Comparison of ENCODE assay signal across 24 cellular contexts in the genomic region with DNA sequence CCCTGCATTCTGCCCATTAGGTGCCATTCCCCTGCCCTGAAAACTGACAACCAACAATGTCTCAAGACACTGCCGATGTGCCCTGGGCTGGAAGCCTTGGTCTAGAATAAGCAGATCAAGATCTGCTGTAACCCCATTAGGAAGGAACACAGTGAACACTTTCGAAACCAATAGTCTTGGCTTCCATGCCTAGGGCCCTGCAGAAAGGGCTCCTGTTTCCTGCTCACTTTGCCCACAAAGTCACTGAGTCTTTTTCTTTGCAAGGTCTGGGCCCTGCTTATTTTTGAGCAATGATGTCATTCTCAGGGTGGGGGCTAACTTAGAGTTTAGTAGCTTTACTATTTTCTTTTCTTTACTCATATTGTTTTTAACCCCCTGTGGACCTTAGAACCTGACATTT.
"Had no signal": no experiment of that assay in that cellular context is flagged by ENCODE, and none has a peak within 500 bp of the region (broad histone marks: within the 10 kb centered on the region; RNA-seq: fewer than 3 reads in every experiment).

No MANE protein-coding gene starts in this region.

- H3K9me3 ChIP-seq: thyroid gland, upper lobe of left lung, vagina had no signal

- H3K4me1 ChIP-seq: foreskin keratinocyte, neural progenitor cell, thyroid gland, vagina had no signal

- H3K4me2 ChIP-seq: neural progenitor cell had no signal

- FAIRE-seq: bronchial epithelial cell had no signal

- H3K27ac Mint-ChIP-seq: activated naive CD4-positive, alpha-beta T cell treated with anti-CD3 and anti-CD28 coated beads, Interleukin-2, amount 50 U/mL, for 72 hours; activated T-cell treated with anti-CD3 and anti-CD28 coated beads, Interleukin-2, amount 50 U/mL, for 72 hours; dendritic cell treated with granulocyte-macrophage colony-stimulating factor and Interleukin-4, amounts not matched to agents 40 ng/mL and 50 ng/mL, for 4 days; endodermal cell; naive thymus-derived CD8-positive, alpha-beta T cell; neural progenitor cell; stimulated activated naive B cell treated with anti-CD40 and anti-IgM and Interleukin-4, amounts not matched to agents 10 μg/mL and 1 μg/mL and 100 μg/mL, for 72 hours had no signal

- H3K36me3 ChIP-seq: heart right ventricle, neural progenitor cell, stomach, thyroid gland, upper lobe of left lung, vagina had no signal

- H3K9ac ChIP-seq: neural progenitor cell had no signal

- H3K36me3 Mint-ChIP-seq: neural progenitor cell; stimulated activated naive B cell treated with anti-CD40 and anti-IgM and Interleukin-4, amounts not matched to agents 10 μg/mL and 1 μg/mL and 100 μg/mL, for 72 hours had no signal

- H3K27ac ChIP-seq: foreskin keratinocyte, heart right ventricle, neural progenitor cell, stomach, thyroid gland, upper lobe of left lung, vagina, VCaP had no signal

- H2AFZ ChIP-seq: neural progenitor cell had no signal

- H3K4me3 ChIP-seq: heart right ventricle, neural progenitor cell, stomach, thyroid gland, upper lobe of left lung, vagina had no signal

- ATAC-seq: activated naive CD4-positive, alpha-beta T cell treated with anti-CD3 and anti-CD28 coated beads, Interleukin-2, amount 50 U/mL, for 72 hours; activated T-cell treated with anti-CD3 and anti-CD28 coated beads, Interleukin-2, amount 50 U/mL, for 72 hours; esophagus mucosa; foreskin keratinocyte; heart right ventricle; naive thymus-derived CD8-positive, alpha-beta T cell; right cardiac atrium; stimulated activated naive B cell treated with anti-CD40 and anti-IgM and Interleukin-4, amounts not matched to agents 10 μg/mL and 1 μg/mL and 100 μg/mL, for 72 hours had no signal

- H3K4me3 Mint-ChIP-seq: activated T-cell treated with anti-CD3 and anti-CD28 coated beads, Interleukin-2, amount 50 U/mL, for 72 hours; central memory CD8-positive, alpha-beta T cell; dendritic cell treated with granulocyte-macrophage colony-stimulating factor and Interleukin-4, amounts not matched to agents 40 ng/mL and 50 ng/mL, for 4 days; endodermal cell; naive thymus-derived CD8-positive, alpha-beta T cell; neural progenitor cell; stimulated activated naive B cell treated with anti-CD40 and anti-IgM and Interleukin-4, amounts not matched to agents 10 μg/mL and 1 μg/mL and 100 μg/mL, for 72 hours had no signal

- H3K4me1 Mint-ChIP-seq: central memory CD8-positive, alpha-beta T cell; neural progenitor cell had no signal

- H3K27me3 Mint-ChIP-seq: central memory CD8-positive, alpha-beta T cell; dendritic cell treated with granulocyte-macrophage colony-stimulating factor and Interleukin-4, amounts not matched to agents 40 ng/mL and 50 ng/mL, for 4 days; stimulated activated naive B cell treated with anti-CD40 and anti-IgM and Interleukin-4, amounts not matched to agents 10 μg/mL and 1 μg/mL and 100 μg/mL, for 72 hours had no signal

- DNase-seq: activated CD4-positive, alpha-beta T cell treated with anti-CD3 and anti-CD28 coated beads, Interleukin-2, amount 50 U/mL, for 1 hour; activated naive CD4-positive, alpha-beta T cell; activated T-cell treated with anti-CD3 and anti-CD28 coated beads for 4 hours; activated T-cell treated with anti-CD3 and anti-CD28 coated beads, Interleukin-2, amount 50 U/mL, for 72 hours; endodermal cell; foreskin keratinocyte; heart right ventricle; naive thymus-derived CD8-positive, alpha-beta T cell; occipital lobe; right cardiac atrium; stimulated activated CD4-positive, alpha-beta T cell treated with anti-CD3 and anti-CD28 coated beads, Interleukin-15, amount 100 ng/mL, for 24 hours; stimulated activated CD4-positive, alpha-beta T cell treated with anti-CD3 and anti-CD28 coated beads, Interleukin-2, amount 100 ng/mL, for 24 hours; stimulated activated naive B cell treated with anti-CD40 and anti-IgM and Interleukin-4, amounts not matched to agents 10 μg/mL and 1 μg/mL and 100 μg/mL, for 72 hours; stomach; thyroid gland; upper lobe of left lung had no signal

- H3K27me3 ChIP-seq: foreskin keratinocyte, neural progenitor cell, stomach, thyroid gland, upper lobe of left lung, vagina had no signal
